ENCODE assay signal across 10 cellular contexts in the genomic region with DNA sequence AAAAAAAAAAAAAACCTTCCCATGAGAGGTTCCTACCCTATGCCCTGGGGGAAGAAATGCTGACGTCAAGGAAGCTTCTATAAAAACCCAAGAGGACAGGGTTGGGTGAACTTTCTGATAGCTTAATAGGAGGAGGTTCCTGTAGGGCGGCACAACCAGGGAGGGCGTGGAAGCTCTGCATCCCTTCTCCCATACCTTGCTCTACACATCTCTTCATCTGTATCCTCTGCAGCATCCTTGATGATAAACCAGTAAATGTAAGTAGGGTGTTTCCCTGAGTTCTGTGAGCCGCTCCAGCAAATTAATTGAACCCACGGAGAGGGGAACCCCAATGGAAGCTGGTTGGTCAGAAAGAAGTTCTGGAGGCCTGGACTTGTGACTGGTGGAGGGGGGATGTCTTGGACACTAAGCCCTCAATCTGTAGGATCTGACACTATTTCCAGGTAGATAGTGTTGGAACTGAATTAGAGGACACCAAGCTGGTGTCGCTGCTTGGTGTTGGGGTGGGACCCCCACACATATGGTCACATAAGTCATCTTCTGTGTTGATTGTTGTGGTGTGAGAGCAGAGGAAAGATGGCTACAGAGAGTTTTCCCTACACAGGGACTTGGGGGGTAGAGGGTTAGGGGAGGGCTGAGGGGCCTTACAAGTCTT.
DNase-seq lines count a peak whose midpoint lies in the region; ATAC-seq and TF ChIP-seq lines count a peak whose summit lies in the region.
"Had no signal": no experiment of that assay in that cellular context is flagged by ENCODE, and none has a peak within 500 bp of the region (broad histone marks: within the 10 kb centered on the region; RNA-seq: fewer than 3 reads in every experiment).

No MANE protein-coding gene starts in this region.

- no peaks in the 10 kb centered on the region for H3K27me3 Mint-ChIP-seq in CD4-positive, alpha-beta T cell

- H3K36me3 Mint-ChIP-seq in CD4-positive, alpha-beta T cell (ENCODE audit: low read depth): peaks cover 29% of the 10 kb centered on the region

- no peak overlapping the region for H3K4me3 ChIP-seq in MM.1S (ENCODE audit: low read length)
- H3K4me3 ChIP-seq in upper lobe of left lung: no peak overlapping the region

- WGBS in upper lobe of left lung, 2 donors: 94 to 95% methylated on average over 6 of the region's 6 CpGs

- peak overlapping the region; percentile 98 for H3K27ac Mint-ChIP-seq in CD4-positive, alpha-beta T cell

- H3F3A ChIP-seq in MM.1S (ENCODE audit: insufficient read depth, low read length): peaks cover 9% of the 10 kb centered on the region

- no peak for TF ChIP-seq EP300 in upper lobe of left lung (IDR thresholded peaks at IDR 0.05)

- H3K4me3 Mint-ChIP-seq in CD4-positive, alpha-beta T cell: no peak overlapping the region

- intact Hi-C loops in CD4-positive, alpha-beta T cell (cut with DNase I, micrococcal nuclease): loop anchor here in 1 of 2 experiments (2.0 kb wide), 1 partner anchor 37 kb away; no protein-coding TSS in a partner anchor

- H3K9ac ChIP-seq in MM.1S (ENCODE audit: low read length): no peak overlapping the region

- no peaks in the 10 kb centered on the region for H3K9me3 Mint-ChIP-seq in CD4-positive, alpha-beta T cell

- H3K27me3 ChIP-seq in CD4-positive, alpha-beta T cell (ENCODE audit: control insufficient read depth, insufficient read depth, low read length): no peaks in the 10 kb centered on the region
- no peaks in the 10 kb centered on the region for H3K27me3 ChIP-seq in MM.1S (replicated peaks; ENCODE audit: insufficient read depth, low read length)
- no peaks in the 10 kb centered on the region for H3K27me3 ChIP-seq in upper lobe of left lung

- no peak overlapping the region for H3K27ac ChIP-seq in CD4-positive, alpha-beta T cell (ENCODE audit: low read depth, low read length)
- H3K27ac ChIP-seq in MM.1S (ENCODE audit: low read length) (no peak overlapping the region), upper lobe of left lung (no peak overlapping the region)

- no peak overlapping the region for H2AFZ ChIP-seq in MM.1S (ENCODE audit: low read length)

- no peaks in the 10 kb centered on the region for H3K9me3 ChIP-seq in CD4-positive, alpha-beta T cell (ENCODE audit: control insufficient read depth, low read length)
- H3K9me3 ChIP-seq in MM.1S (replicated peaks; ENCODE audit: insufficient read depth, low read length): no peaks in the 10 kb centered on the region
- H3K9me3 ChIP-seq in upper lobe of left lung: no peaks in the 10 kb centered on the region

- H3K4me1 Mint-ChIP-seq in CD4-positive, alpha-beta T cell (ENCODE audit: low read depth): peaks cover 66% of the 10 kb centered on the region

- H3K4me1 ChIP-seq in MM.1S (ENCODE audit: low read length) (no peaks in the 10 kb centered on the region), upper lobe of left lung (peaks cover 3 to 6% (median 4%) of the 10 kb centered on the region in 4 donors)

- CTCF ChIA-PET in CD4-positive, alpha-beta T cell (lab: Charles Lee): no interaction called here

- no peaks in the 10 kb centered on the region for H3K9me2 ChIP-seq in MM.1S (replicated peaks; ENCODE audit: insufficient read depth, low read length)

- TF ChIP-seq CTCF in CD4-positive, alpha-beta T cell (IDR thresholded peaks at IDR 0.05): no peak
- no peak for TF ChIP-seq CTCF in MM.1S (IDR thresholded peaks at IDR 0.05; ENCODE audit: low read length)
- no peak for TF ChIP-seq CTCF in upper lobe of left lung (IDR thresholded peaks at IDR 0.05)

- peaks cover 91% of the 10 kb centered on the region for H3K79me2 ChIP-seq in MM.1S (ENCODE audit: low read length)

- H3K36me3 ChIP-seq in MM.1S (replicated peaks; ENCODE audit: insufficient read depth, low read length) (peaks cover 3% of the 10 kb centered on the region), upper lobe of left lung (no peaks in the 10 kb centered on the region)

- no peak for TF ChIP-seq POLR2A in upper lobe of left lung (IDR thresholded peaks at IDR 0.05)

- peaks cover 19% of the 10 kb centered on the region; the same call in 1 of the 2 replicates for H4K20me1 ChIP-seq in MM.1S (ENCODE audit: insufficient read depth, low read length)

- no peak overlapping the region for H3K4me2 ChIP-seq in MM.1S (ENCODE audit: low read depth, low read length)

- no peak for ATAC-seq in CD4-positive, alpha-beta T cell (ENCODE audit: poor library complexity)
- ATAC-seq in GM18858 (IDR thresholded peaks at IDR 0.05; ENCODE audit: unreplicated experiment): peak; percentile 37
- ATAC-seq in HG02885 (IDR thresholded peaks at IDR 0.05; ENCODE audit: poor library complexity, unreplicated experiment): peak; percentile 63
- no peak for ATAC-seq in upper lobe of left lung (ENCODE audit: low FRiP score in 2 of 2)
- ATAC-seq: Panc1 had no signal

- POLR2A ChIA-PET in CD4-positive, alpha-beta T cell (lab: Charles Lee): interaction anchor here (0.5 to 1.3 kb wide), 3 partner anchors 9 to 11 kb away, joined by 3 to 7 read pairs (median 3); no protein-coding TSS in a partner anchor

- no peak for DNase-seq in CD4-positive, alpha-beta T cell
- DNase-seq in activated T-cell treated with anti-CD3 and anti-CD28 coated beads, Interleukin-2, amount 50 U/mL, for 48 hours: peak; percentile 8 to 15
- DNase-seq in SW480 (ENCODE audit: low spot score) (no peak), UCSD-AML1 (lab: John Stamatoyannopoulos, UW; ENCODE audit: unreplicated experiment) (no peak), MM.1S (no peak), upper lobe of left lung (no peak)
- DNase-seq: DMS153 had no signal

Comparison
In these comparisons a context has a peak if more than half of its experiments do, and no peak if none do; other contexts are left out.
1. ATAC-seq: peak in GM18858 (single experiment) and HG02885 (single experiment); none in CD4-positive, alpha-beta T cell (single experiment) and upper lobe of left lung (0 of 2).
2. DNase-seq: peak in activated T-cell treated with anti-CD3 and anti-CD28 coated beads, Interleukin-2, amount 50 U/mL, for 48 hours (2 of 2); none in CD4-positive, alpha-beta T cell (0 of 10), SW480 (single experiment), UCSD-AML1 (single experiment), MM.1S (single experiment) and upper lobe of left lung (0 of 2).